30 cellular contexts compared by ENCODE assay signal in genomic region chr7:94557211-94557610, GRCh38.
"Had no signal": no experiment of that assay in that cellular context is flagged by ENCODE, and none has a peak within 500 bp of the region (broad histone marks: within the 10 kb centered on the region; RNA-seq: fewer than 3 reads in every experiment).

No MANE protein-coding gene starts in this region.

- H3K27me3 ChIP-seq: adrenal gland, brain microvascular endothelial cell, esophagus muscularis mucosa, foreskin keratinocyte, gastrocnemius medialis had no signal

- H3K4me3 Mint-ChIP-seq: activated CD4-positive, alpha-beta memory T cell treated with anti-CD3 and anti-CD28 coated beads for 36 hours; activated CD4-positive, alpha-beta T cell treated with anti-CD3 and anti-CD28 coated beads for 36 hours; activated CD4-positive, alpha-beta T cell treated with anti-CD3 and anti-CD28 coated beads, Interleukin-2, amount 10 ng/mL, durations not matched to agents 24 days and 14 days; activated CD8-positive, alpha-beta memory T cell treated with anti-CD3 and anti-CD28 coated beads, Interleukin-2, amount 10 ng/mL, durations not matched to agents 7 days and 5 days; activated CD8-positive, alpha-beta T cell treated with anti-CD3 and anti-CD28 coated beads, Interleukin-2, amount 10 ng/mL, durations not matched to agents 7 days and 5 days; activated naive CD4-positive, alpha-beta T cell treated with anti-CD3 and anti-CD28 coated beads for 36 hours; activated naive CD4-positive, alpha-beta T cell treated with anti-CD3 and anti-CD28 coated beads, Interleukin-2, amount 50 U/mL, for 24 hours; activated naive CD8-positive, alpha-beta T cell treated with anti-CD3 and anti-CD28 coated beads for 36 hours; activated naive CD8-positive, alpha-beta T cell treated with anti-CD3 and anti-CD28 coated beads, Interleukin-2, amount 50 U/mL, for 24 hours; activated T-helper 1 cell treated with anti-CD3 and anti-CD28 coated beads, Interleukin-12 subunit alpha, Interleukin-12 subunit beta, Interleukin-2, Interleukin-4 antibody, amounts not matched to agents 30 ng/mL and 10 ng/mL and 1 ng/mL, durations not matched to agents 14 hours and 24 hours and 36 hours; central memory CD8-positive, alpha-beta T cell; dendritic cell treated with granulocyte-macrophage colony-stimulating factor and Interleukin-4, amounts not matched to agents 40 ng/mL and 50 ng/mL, for 4 days; effector memory CD8-positive, alpha-beta T cell had no signal

- H3K27me3 Mint-ChIP-seq: activated CD4-positive, alpha-beta memory T cell treated with anti-CD3 and anti-CD28 coated beads for 36 hours; activated CD4-positive, alpha-beta T cell treated with anti-CD3 and anti-CD28 coated beads for 36 hours; activated CD4-positive, alpha-beta T cell treated with anti-CD3 and anti-CD28 coated beads, Interleukin-2, amount 10 ng/mL, durations not matched to agents 24 days and 14 days; activated CD8-positive, alpha-beta memory T cell treated with anti-CD3 and anti-CD28 coated beads, Interleukin-2, amount 10 ng/mL, durations not matched to agents 7 days and 5 days; activated naive CD4-positive, alpha-beta T cell treated with anti-CD3 and anti-CD28 coated beads, Interleukin-2, amount 50 U/mL, for 24 hours; activated naive CD8-positive, alpha-beta T cell treated with anti-CD3 and anti-CD28 coated beads for 36 hours; activated naive CD8-positive, alpha-beta T cell treated with anti-CD3 and anti-CD28 coated beads, Interleukin-2, amount 50 U/mL, for 24 hours; central memory CD8-positive, alpha-beta T cell; dendritic cell treated with granulocyte-macrophage colony-stimulating factor and Interleukin-4, amounts not matched to agents 40 ng/mL and 50 ng/mL, for 4 days; effector memory CD8-positive, alpha-beta T cell had no signal

- H3K4me1 ChIP-seq: adrenal gland, foreskin keratinocyte, gastrocnemius medialis had no signal

- H3K27ac Mint-ChIP-seq: activated CD4-positive, alpha-beta memory T cell treated with anti-CD3 and anti-CD28 coated beads for 36 hours; activated CD4-positive, alpha-beta T cell treated with anti-CD3 and anti-CD28 coated beads for 36 hours; activated CD4-positive, alpha-beta T cell treated with anti-CD3 and anti-CD28 coated beads, Interleukin-2, amount 10 ng/mL, durations not matched to agents 24 days and 14 days; activated CD8-positive, alpha-beta memory T cell treated with anti-CD3 and anti-CD28 coated beads, Interleukin-2, amount 10 ng/mL, durations not matched to agents 7 days and 5 days; activated CD8-positive, alpha-beta T cell treated with anti-CD3 and anti-CD28 coated beads, Interleukin-2, amount 10 ng/mL, durations not matched to agents 7 days and 5 days; activated naive CD4-positive, alpha-beta T cell treated with anti-CD3 and anti-CD28 coated beads for 36 hours; activated naive CD4-positive, alpha-beta T cell treated with anti-CD3 and anti-CD28 coated beads, Interleukin-2, amount 50 U/mL, for 24 hours; activated naive CD8-positive, alpha-beta T cell treated with anti-CD3 and anti-CD28 coated beads for 36 hours; activated naive CD8-positive, alpha-beta T cell treated with anti-CD3 and anti-CD28 coated beads, Interleukin-2, amount 50 U/mL, for 24 hours; activated T-helper 1 cell treated with anti-CD3 and anti-CD28 coated beads, Interleukin-12 subunit alpha, Interleukin-12 subunit beta, Interleukin-2, Interleukin-4 antibody, amounts not matched to agents 30 ng/mL and 10 ng/mL and 1 ng/mL, durations not matched to agents 14 hours and 24 hours and 36 hours; activated T-helper 2 cell treated with anti-CD3 and anti-CD28 coated beads, Interferon-gamma antibody, Interleukin-2, Interleukin-4, amounts not matched to agents 10 μg/mL and 5 μg/mL and 100 μg/mL, durations not matched to agents 14 hours and 24 hours and 36 hours; dendritic cell treated with granulocyte-macrophage colony-stimulating factor and Interleukin-4, amounts not matched to agents 40 ng/mL and 50 ng/mL, for 4 days had no signal

- H3K9me3 Mint-ChIP-seq: activated CD4-positive, alpha-beta memory T cell treated with anti-CD3 and anti-CD28 coated beads for 36 hours; activated naive CD4-positive, alpha-beta T cell treated with anti-CD3 and anti-CD28 coated beads for 36 hours; activated naive CD4-positive, alpha-beta T cell treated with anti-CD3 and anti-CD28 coated beads, Interleukin-2, amount 50 U/mL, for 24 hours; activated naive CD8-positive, alpha-beta T cell treated with anti-CD3 and anti-CD28 coated beads for 36 hours; activated naive CD8-positive, alpha-beta T cell treated with anti-CD3 and anti-CD28 coated beads, Interleukin-2, amount 50 U/mL, for 24 hours; activated T-helper 1 cell treated with anti-CD3 and anti-CD28 coated beads, Interleukin-12 subunit alpha, Interleukin-12 subunit beta, Interleukin-2, Interleukin-4 antibody, amounts not matched to agents 30 ng/mL and 10 ng/mL and 1 ng/mL, durations not matched to agents 14 hours and 24 hours and 36 hours; activated T-helper 2 cell treated with anti-CD3 and anti-CD28 coated beads, Interferon-gamma antibody, Interleukin-2, Interleukin-4, amounts not matched to agents 10 μg/mL and 5 μg/mL and 100 μg/mL, durations not matched to agents 14 hours and 24 hours and 36 hours; central memory CD8-positive, alpha-beta T cell; dendritic cell treated with granulocyte-macrophage colony-stimulating factor and Interleukin-4, amounts not matched to agents 40 ng/mL and 50 ng/mL, for 4 days; effector memory CD8-positive, alpha-beta T cell had no signal

- H3K9me3 ChIP-seq: adrenal gland, esophagus muscularis mucosa, gastrocnemius medialis had no signal

- H3K4me1 Mint-ChIP-seq: activated CD4-positive, alpha-beta T cell treated with anti-CD3 and anti-CD28 coated beads for 36 hours; activated CD4-positive, alpha-beta T cell treated with anti-CD3 and anti-CD28 coated beads, Interleukin-2, amount 10 ng/mL, durations not matched to agents 24 days and 14 days; activated CD8-positive, alpha-beta memory T cell treated with anti-CD3 and anti-CD28 coated beads, Interleukin-2, amount 10 ng/mL, durations not matched to agents 7 days and 5 days; activated naive CD4-positive, alpha-beta T cell treated with anti-CD3 and anti-CD28 coated beads, Interleukin-2, amount 50 U/mL, for 24 hours; activated naive CD8-positive, alpha-beta T cell treated with anti-CD3 and anti-CD28 coated beads for 36 hours; central memory CD8-positive, alpha-beta T cell had no signal

- H3K36me3 ChIP-seq: brain microvascular endothelial cell had no signal

- ATAC-seq: activated CD4-positive, alpha-beta T cell treated with anti-CD3 and anti-CD28 coated beads for 36 hours; activated CD8-positive, alpha-beta memory T cell treated with anti-CD3 and anti-CD28 coated beads, Interleukin-2, amount 10 ng/mL, durations not matched to agents 7 days and 5 days; activated CD8-positive, alpha-beta T cell treated with anti-CD3 and anti-CD28 coated beads, Interleukin-2, amount 10 ng/mL, durations not matched to agents 7 days and 5 days; activated naive CD8-positive, alpha-beta T cell treated with anti-CD3 and anti-CD28 coated beads, Interleukin-2, amount 50 U/mL, for 24 hours; effector memory CD8-positive, alpha-beta T cell; foreskin keratinocyte; gastrocnemius medialis had no signal

- H3K4me3 ChIP-seq: adrenal gland, coronary artery, esophagus muscularis mucosa, gastrocnemius medialis had no signal

- H3K27ac ChIP-seq: adrenal gland, brain microvascular endothelial cell, coronary artery, esophagus muscularis mucosa, foreskin keratinocyte, gastrocnemius medialis had no signal

- DNase-seq: activated CD4-positive, alpha-beta memory T cell treated with anti-CD3 and anti-CD28 coated beads for 36 hours; activated CD4-positive, alpha-beta T cell treated with anti-CD3 and anti-CD28 coated beads for 36 hours; activated CD4-positive, alpha-beta T cell treated with anti-CD3 and anti-CD28 coated beads, Interleukin-2, amount 10 ng/mL, durations not matched to agents 24 days and 14 days; activated CD4-positive, CD25-positive, alpha-beta regulatory T cell; activated CD4-positive, CD25-positive, alpha-beta regulatory T cell treated with anti-CD3 and anti-CD28 coated beads, Interleukin-2, amount 50 U/mL, for 72 hours; activated CD8-positive, alpha-beta memory T cell treated with anti-CD3 and anti-CD28 coated beads, Interleukin-2, amount 10 ng/mL, durations not matched to agents 7 days and 5 days; activated CD8-positive, alpha-beta memory T cell treated with anti-CD3 and anti-CD28 coated beads, Interleukin-2, amount 50 U/mL, for 4 hours; activated CD8-positive, alpha-beta T cell treated with anti-CD3 and anti-CD28 coated beads, Interleukin-2, amount 10 ng/mL, durations not matched to agents 7 days and 5 days; activated effector memory CD4-positive, alpha-beta T cell treated with anti-CD3 and anti-CD28 coated beads, Interleukin-2, amount 50 U/mL, for 16 hours; activated naive CD4-positive, alpha-beta T cell treated with anti-CD3 and anti-CD28 coated beads for 36 hours; activated naive CD8-positive, alpha-beta T cell treated with anti-CD3 and anti-CD28 coated beads for 36 hours; activated naive CD8-positive, alpha-beta T cell treated with anti-CD3 and anti-CD28 coated beads, Interleukin-2, amount 50 U/mL, for 24 hours; activated T-cell treated with anti-CD3 and anti-CD28 coated beads, Interleukin-2, amount 50 U/mL, for 1 hour; activated T-cell treated with anti-CD3 and anti-CD28 coated beads, Interleukin-2, amount 50 U/mL, for 48 hours; adrenal gland; brain microvascular endothelial cell; effector CD4-positive, alpha-beta T cell; effector memory CD8-positive, alpha-beta T cell; erythroblast; foreskin keratinocyte; gastrocnemius medialis; glutamatergic neuron; T-helper 2 cell had no signal
